Comparison of ENCODE assay signal across 8 cellular contexts in the genomic region with DNA sequence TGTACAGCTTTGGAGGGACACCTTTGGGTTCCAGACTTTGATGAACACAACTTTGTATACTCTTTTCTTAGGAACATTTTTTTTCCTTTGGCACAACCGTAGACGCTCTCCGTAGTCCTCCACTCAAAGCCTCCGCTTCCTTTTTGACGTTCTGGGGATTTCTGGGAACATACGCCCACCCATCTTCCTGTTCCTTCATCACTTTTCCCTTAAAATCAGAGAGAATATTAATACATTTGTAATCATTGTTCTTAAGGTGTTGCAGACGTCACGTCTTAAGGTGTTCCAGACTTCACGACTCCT. TPM values are rescaled to one million over a fixed set of nuclear protein-coding genes. Genes with fewer than 3 reads are reported as not detected.
A peak's percentile ranks its signal among the peaks of the same experiment; 100 is the strongest.
DNase-seq lines count a peak whose midpoint lies in the region; ATAC-seq, FAIRE-seq and TF ChIP-seq lines count a peak whose summit lies in the region.

No MANE protein-coding gene starts in this region.

- peak overlapping the region; percentile 73 for H3K56ac ChIP-seq in IMR-90 (ENCODE audit: extremely low read depth, insufficient read depth, low read length)

- CTCF ChIA-PET in IMR-90 (lab: Yijun Ruan, JAX), result no interaction called here

- H4K91ac ChIP-seq in IMR-90 (ENCODE audit: insufficient read depth, low read depth, low read length), result peak overlapping the region; percentile 72

- H3K36me3 ChIP-seq in IMR-90 (ENCODE audit: control insufficient read depth, insufficient read depth, low read length) (no peaks in the 10 kb centered on the region), stomach (no peaks in the 10 kb centered on the region)

- peak overlapping the region; percentile 82 for H3K14ac ChIP-seq in IMR-90 (replicated peaks; ENCODE audit: low read depth, low read length)

- TF ChIP-seq CTCF in IMR-90 (conservative IDR thresholded peaks at IDR 0.05; ENCODE audit: low read depth, low read length) (no peak), stomach (IDR thresholded peaks at IDR 0.05) (no peak), GM13977 (IDR thresholded peaks at IDR 0.05; ENCODE audit: extremely low read depth, insufficient read depth, missing control alignments) (no peak)

- FAIRE-seq in GM19239 (lab: Jason Lieb, UNC), result no peak

- DNase-seq in IMR-90 (no peak), stomach (no peak), GM19239 (ENCODE audit: insufficient read length, low spot score) (no peak), GM13977 (ENCODE audit: low spot score) (no peak)

- H3K4ac ChIP-seq in IMR-90 (ENCODE audit: low read depth, low read length), result peak overlapping the region; percentile 76

- POLR2A ChIA-PET in IMR-90 (lab: Charles Lee; ENCODE audit: unreplicated experiment), result no interaction called here

- peak overlapping the region; percentile 49 for H3K18ac ChIP-seq in IMR-90 (ENCODE audit: low read depth, low read length)

- peak overlapping the region; percentile 47 for H3K9ac ChIP-seq in IMR-90 (ENCODE audit: low read depth, low read length)

- H3K9me3 ChIP-seq in IMR-90 (ENCODE audit: control insufficient read depth, insufficient read depth, low read length), result no peaks in the 10 kb centered on the region
- peaks cover 3% of the 10 kb centered on the region for H3K9me3 ChIP-seq in iPS-18c (ENCODE audit: control insufficient read depth, insufficient read depth, low read length)
- H3K9me3 ChIP-seq in stomach, result no peaks in the 10 kb centered on the region

- no peaks in the 10 kb centered on the region; the same call in none of the 2 replicates for H4K20me1 ChIP-seq in IMR-90 (ENCODE audit: insufficient read depth, low read length)

- no peak for TF ChIP-seq RAD21 in IMR-90 (IDR thresholded peaks at IDR 0.05; ENCODE audit: low read length)

- H3K27ac ChIP-seq in IMR-90 (ENCODE audit: insufficient read depth, low read length) (peak overlapping the region; percentile 51), adipose tissue (ENCODE audit: low read depth, low read length) (peak overlapping the region; percentile 2), stomach (peak overlapping the region; percentile 89 to 96 (median 91))

- H3K4me1 ChIP-seq in IMR-90 (ENCODE audit: control insufficient read depth, insufficient read depth, low read length) (peaks cover 5% of the 10 kb centered on the region), stomach (peaks cover 13 to 52% (median 39%) of the 10 kb centered on the region in 4 donors)

- TF ChIP-seq POLR2A in IMR-90 (IDR thresholded peaks at IDR 0.05; ENCODE audit: low read depth, low read length), result no peak
- TF ChIP-seq POLR2A in stomach (IDR thresholded peaks at IDR 0.05), result no peak

- H2AK5ac ChIP-seq in IMR-90 (ENCODE audit: low read depth, low read length), result peak overlapping the region; percentile 10; the same call in 1 of the 2 replicates

- no TSS peak for BruUV-seq in IMR-90 (replicated peaks; lab: Mats Ljungman, UMichigan)

- dilution Hi-C loops in IMR-90 (cut with HindIII; ENCODE audit: low sequenced_read_pairs, unreplicated experiment), result no loop called here

- H3K79me1 ChIP-seq in IMR-90 (ENCODE audit: low read depth in 1 of 2, low read length in 2 of 2), result peaks cover 3 to 41% of the 10 kb centered on the region in 2 experiments; a peak in 3 of 4 replicates

- peak overlapping the region; percentile 52 for H3K23ac ChIP-seq in IMR-90 (ENCODE audit: low read depth, low read length)

- peak overlapping the region; percentile 73 for H2BK5ac ChIP-seq in IMR-90 (ENCODE audit: low read depth, low read length, poor library complexity, severe bottlenecking)

- H3K4me2 ChIP-seq in IMR-90 (ENCODE audit: low read depth, low read length), result peak overlapping the region; percentile 38

- no peak for TF ChIP-seq EP300 in stomach (IDR thresholded peaks at IDR 0.05)

- ATAC-seq in IMR-90 (ENCODE audit: low read depth), result peak; percentile 7
- no peak for ATAC-seq in GM19328 (IDR thresholded peaks at IDR 0.05; ENCODE audit: unreplicated experiment)
- no peak for ATAC-seq in GM21723 (IDR thresholded peaks at IDR 0.05; ENCODE audit: unreplicated experiment)

- H2AK9ac ChIP-seq in IMR-90 (replicated peaks; ENCODE audit: low read depth, low read length, poor library complexity), result peak overlapping the region; percentile 96

- H3K4me3 ChIP-seq in IMR-90 (ENCODE audit: insufficient read depth, low read depth, low read length) (peak overlapping the region; percentile 51), iPS-18c (ENCODE audit: insufficient read depth, low read depth, low read length) (peak overlapping the region; percentile 91), stomach (peak overlapping the region; percentile 65 to 95 (median 83))

- peak overlapping the region; percentile 97 for H2AFZ ChIP-seq in IMR-90 (replicated peaks; ENCODE audit: low read length, poor library complexity)

- intact Hi-C loops in IMR-90 (cut with micrococcal nuclease), result no loop called here
- intact Hi-C loops in stomach (cut with DNase I; ENCODE audit: low total_unique reads), result no loop called here

- in situ Hi-C loops in IMR-90 (cut with MboI; ENCODE audit: low sequenced_read_pairs) (no loop called here), GM13977 (cut with MboI; ENCODE audit: low pct_unique_long_range_greater_than_20kb, low sequenced_read_pairs, unreplicated experiment) (no loop called here)

- H3K27me3 ChIP-seq in IMR-90 (ENCODE audit: control insufficient read depth, insufficient read depth, low read length) (no peaks in the 10 kb centered on the region), stomach (no peaks in the 10 kb centered on the region)

- H2BK15ac ChIP-seq in IMR-90 (ENCODE audit: low read depth, low read length), result peak overlapping the region; percentile 59; the same call in 1 of the 3 replicates

- no CpG with 5 or more reads among the region's 9 CpGs for WGBS in IMR-90 (ENCODE audit: extremely low coverage in 2 of 2, insufficient read length in 1 of 2), 2 experiments
- WGBS in adipose tissue, 3 donors, result 5 to 7% (median 6%) methylated on average over 9 of the region's 9 CpGs
- 2 to 4% (median 3%) methylated on average over 9 of the region's 9 CpGs for WGBS in stomach, 5 donors

- H2BK120ac ChIP-seq in IMR-90 (ENCODE audit: low read depth, low read length), result peak overlapping the region; percentile 7

- peak overlapping the region; percentile 19; the same call in 1 of the 2 replicates for H2BK20ac ChIP-seq in IMR-90 (ENCODE audit: low read depth, low read length)

- peaks cover 6% of the 10 kb centered on the region for H3K9me1 ChIP-seq in IMR-90 (ENCODE audit: insufficient read depth, low read length)

- peak overlapping the region; percentile 61 to 96 for H4K8ac ChIP-seq in IMR-90 (ENCODE audit: low read depth in 2 of 2, low read length in 2 of 2)

- H4K5ac ChIP-seq in IMR-90 (ENCODE audit: low read depth, low read length), result peak overlapping the region; percentile 28

TF ChIP-seq in IMR-90, 13 proteins besides CTCF, POLR2A, EP300 and RAD21 (continues in another document):
- TF ChIP-seq MAZ (IDR thresholded peaks at IDR 0.05; ENCODE audit: borderline replicate concordance, low read depth, low read length), result no peak
- TF ChIP-seq CEBPB (IDR thresholded peaks at IDR 0.05; ENCODE audit: low read depth, low read length), result no peak
- no peak for TF ChIP-seq RFX5 (IDR thresholded peaks at IDR 0.05; ENCODE audit: low read depth, low read length)
- no peak for TF ChIP-seq NFE2L2 (IDR thresholded peaks at IDR 0.05; ENCODE audit: low read depth, low read length)
- TF ChIP-seq FOS (IDR thresholded peaks at IDR 0.05; ENCODE audit: low read depth, low read length), result no peak
- no peak for TF ChIP-seq CHD1 (IDR thresholded peaks at IDR 0.05; ENCODE audit: low read depth, low read length)
- TF ChIP-seq, protein P1, sequence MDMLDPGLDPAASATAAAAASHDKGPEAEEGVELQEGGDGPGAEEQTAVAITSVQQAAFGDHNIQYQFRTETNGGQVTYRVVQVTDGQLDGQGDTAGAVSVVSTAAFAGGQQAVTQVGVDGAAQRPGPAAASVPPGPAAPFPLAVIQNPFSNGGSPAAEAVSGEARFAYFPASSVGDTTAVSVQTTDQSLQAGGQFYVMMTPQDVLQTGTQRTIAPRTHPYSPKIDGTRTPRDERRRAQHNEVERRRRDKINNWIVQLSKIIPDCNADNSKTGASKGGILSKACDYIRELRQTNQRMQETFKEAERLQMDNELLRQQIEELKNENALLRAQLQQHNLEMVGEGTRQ (IDR thresholded peaks at IDR 0.05; ENCODE audit: low read depth, low read length), result no peak
- TF ChIP-seq, protein P2, sequence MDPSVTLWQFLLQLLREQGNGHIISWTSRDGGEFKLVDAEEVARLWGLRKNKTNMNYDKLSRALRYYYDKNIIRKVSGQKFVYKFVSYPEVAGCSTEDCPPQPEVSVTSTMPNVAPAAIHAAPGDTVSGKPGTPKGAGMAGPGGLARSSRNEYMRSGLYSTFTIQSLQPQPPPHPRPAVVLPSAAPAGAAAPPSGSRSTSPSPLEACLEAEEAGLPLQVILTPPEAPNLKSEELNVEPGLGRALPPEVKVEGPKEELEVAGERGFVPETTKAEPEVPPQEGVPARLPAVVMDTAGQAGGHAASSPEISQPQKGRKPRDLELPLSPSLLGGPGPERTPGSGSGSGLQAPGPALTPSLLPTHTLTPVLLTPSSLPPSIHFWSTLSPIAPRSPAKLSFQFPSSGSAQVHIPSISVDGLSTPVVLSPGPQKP (IDR thresholded peaks at IDR 0.05; ENCODE audit: borderline replicate concordance, low read depth, low read length), result no peak
- no peak for TF ChIP-seq RCOR1 (IDR thresholded peaks at IDR 0.05; ENCODE audit: insufficient replicate concordance, low read length)

RNA-seq across cellular contexts. Expression of gene SPG21, which starts 0.4 kb away (rescaled TPM):
- 60.8 and 65.3 TPM in 2 replicates for total RNA-seq in IMR-90 (2012; rRNA removed)
- 51.6 and 59.9 TPM in 2 replicates for polyA plus RNA-seq in IMR-90 (2012; rRNA removed)
- 34.8 and 44.5 TPM in 2 replicates for polyA plus RNA-seq in IMR-90 (2012; cell fraction: cytosol; rRNA removed)
- 18.7 and 49.4 TPM in 2 replicates for polyA plus RNA-seq in IMR-90 (2012; cell fraction: nucleus; rRNA removed; ENCODE audit: low replicate concordance)
- polyA plus RNA-seq in adipose tissue, result 10 to 100 TPM; 35.4 to 86.3 (median 53.2) TPM
- 100 to 1,000 TPM in 1 of 5 donors, 10 to 100 TPM in 4; 21.6 to 129 (median 68.2) TPM for total RNA-seq in stomach
- 10 to 100 TPM; 61.6 to 68.7 (median 67.7) TPM for polyA plus RNA-seq in stomach

RNA-seq across cellular contexts. Expression of gene MTFMT, which starts 39.3 kb away (rescaled TPM):
- 19.4 and 21.3 TPM in 2 replicates for total RNA-seq in IMR-90 (2012; rRNA removed)
- polyA plus RNA-seq in IMR-90 (2012; rRNA removed), result 7.3 and 8.9 TPM in 2 replicates
- polyA plus RNA-seq in IMR-90 (2012; cell fraction: cytosol; rRNA removed), result 7.2 and 8.9 TPM in 2 replicates
- polyA plus RNA-seq in IMR-90 (2012; cell fraction: nucleus; rRNA removed; ENCODE audit: low replicate concordance), result 4.7 and 5.9 TPM in 2 replicates
- 10 to 100 TPM in 1 of 3 donors, 1 to 10 TPM in 2; 3.4 to 10.8 (median 6.9) TPM for polyA plus RNA-seq in adipose tissue
- total RNA-seq in stomach, result 100 to 1,000 TPM in 1 of 5 donors, 10 to 100 TPM in 2, 1 to 10 TPM in 1, not detected in 1; 9.7 to 105 (median 20.2) TPM
- polyA plus RNA-seq in stomach, result 10 to 100 TPM in 1 of 3 donors, 1 to 10 TPM in 2; 5.3 to 12.0 (median 6.1) TPM

RNA-seq across cellular contexts. Expression of gene SLC51B, which starts 55.1 kb away (rescaled TPM):
- total RNA-seq in IMR-90 (2012; rRNA removed), result not detected in 2 replicates
- 0.16 TPM in 1 of 2 replicates, not detected in the other for polyA plus RNA-seq in IMR-90 (2012; rRNA removed)
- 0.09 TPM in 1 of 2 replicates, not detected in the other for polyA plus RNA-seq in IMR-90 (2012; cell fraction: cytosol; rRNA removed)
- polyA plus RNA-seq in IMR-90 (2012; cell fraction: nucleus; rRNA removed; ENCODE audit: low replicate concordance), result not detected in 2 replicates
- under 1 TPM in 1 of 3 donors, not detected in 2; 0.10 TPM for polyA plus RNA-seq in adipose tissue
- 10 to 100 TPM in 1 of 5 donors, not detected in 4; 19.7 TPM for total RNA-seq in stomach
- under 1 TPM in 2 of 3 donors, not detected in 1; 0.38 to 0.62 TPM for polyA plus RNA-seq in stomach

Comparison
In these comparisons a context has a peak if more than half of its experiments do, and no peak if none do; other contexts are left out.
1. H3K27ac ChIP-seq: peak in every context shown above with its lines; median percentile 91 in stomach; 51 in IMR-90; 2 in adipose tissue.